Comparison of ENCODE assay signal across 1 cellular context in the genomic region with DNA sequence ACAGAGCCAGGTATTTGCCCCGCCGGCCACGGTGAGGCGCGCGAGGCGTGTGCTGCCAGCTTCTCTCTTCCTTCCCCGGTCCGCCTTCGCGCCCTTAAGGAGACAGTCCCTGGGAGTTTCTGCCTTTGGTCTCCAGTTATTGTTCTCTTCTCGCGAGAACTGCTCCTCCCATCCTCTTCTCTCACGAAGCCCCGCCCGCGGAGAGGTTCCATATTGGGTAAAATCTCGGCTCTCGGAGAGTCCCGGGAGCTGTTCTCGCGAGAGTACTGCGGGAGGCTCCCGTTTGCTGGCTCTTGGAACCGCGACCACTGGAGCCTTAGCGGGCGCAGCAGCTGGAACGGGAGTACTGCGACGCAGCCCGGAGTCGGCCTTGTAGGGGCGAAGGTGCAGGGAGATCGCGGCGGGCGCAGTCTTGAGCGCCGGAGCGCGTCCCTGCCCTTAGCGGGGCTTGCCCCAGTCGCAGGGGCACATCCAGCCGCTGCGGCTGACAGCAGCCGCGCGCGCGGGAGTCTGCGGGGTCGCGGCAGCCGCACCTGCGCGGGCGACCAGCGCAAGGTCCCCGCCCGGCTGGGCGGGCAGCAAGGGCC.
TF ChIP-seq lines count a peak whose summit lies in the region.

Gene MAPK14 (plus strand): TSS at position 308 of the 587 bp plus-strand sequence. CDS start 350 bp downstream, outside the sequence.

TF ChIP-seq in HepG2, 621 proteins besides CTCF, POLR2A, EP300 and RAD21 (continued from another document and continues in another):
- TF ChIP-seq, protein P1, sequence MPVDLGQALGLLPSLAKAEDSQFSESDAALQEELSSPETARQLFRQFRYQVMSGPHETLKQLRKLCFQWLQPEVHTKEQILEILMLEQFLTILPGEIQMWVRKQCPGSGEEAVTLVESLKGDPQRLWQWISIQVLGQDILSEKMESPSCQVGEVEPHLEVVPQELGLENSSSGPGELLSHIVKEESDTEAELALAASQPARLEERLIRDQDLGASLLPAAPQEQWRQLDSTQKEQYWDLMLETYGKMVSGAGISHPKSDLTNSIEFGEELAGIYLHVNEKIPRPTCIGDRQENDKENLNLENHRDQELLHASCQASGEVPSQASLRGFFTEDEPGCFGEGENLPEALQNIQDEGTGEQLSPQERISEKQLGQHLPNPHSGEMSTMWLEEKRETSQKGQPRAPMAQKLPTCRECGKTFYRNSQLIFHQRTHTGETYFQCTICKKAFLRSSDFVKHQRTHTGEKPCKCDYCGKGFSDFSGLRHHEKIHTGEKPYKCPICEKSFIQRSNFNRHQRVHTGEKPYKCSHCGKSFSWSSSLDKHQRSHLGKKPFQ (CRISPR knock-in tag; IDR thresholded peaks at IDR 0.05; ENCODE audit: insufficient replicate concordance) = no peak
- no peak for TF ChIP-seq NAIF1 (CRISPR knock-in tag; IDR thresholded peaks at IDR 0.05; ENCODE audit: borderline replicate concordance)
- no peak for TF ChIP-seq KDM1A (CRISPR knock-in tag; IDR thresholded peaks at IDR 0.05)
- no peak for TF ChIP-seq ZNF569 (CRISPR knock-in tag; IDR thresholded peaks at IDR 0.05; ENCODE audit: borderline replicate concordance)
- TF ChIP-seq PBX3 (CRISPR knock-in tag; IDR thresholded peaks at IDR 0.05; ENCODE audit: borderline replicate concordance) = no peak
- TF ChIP-seq, protein P2, sequence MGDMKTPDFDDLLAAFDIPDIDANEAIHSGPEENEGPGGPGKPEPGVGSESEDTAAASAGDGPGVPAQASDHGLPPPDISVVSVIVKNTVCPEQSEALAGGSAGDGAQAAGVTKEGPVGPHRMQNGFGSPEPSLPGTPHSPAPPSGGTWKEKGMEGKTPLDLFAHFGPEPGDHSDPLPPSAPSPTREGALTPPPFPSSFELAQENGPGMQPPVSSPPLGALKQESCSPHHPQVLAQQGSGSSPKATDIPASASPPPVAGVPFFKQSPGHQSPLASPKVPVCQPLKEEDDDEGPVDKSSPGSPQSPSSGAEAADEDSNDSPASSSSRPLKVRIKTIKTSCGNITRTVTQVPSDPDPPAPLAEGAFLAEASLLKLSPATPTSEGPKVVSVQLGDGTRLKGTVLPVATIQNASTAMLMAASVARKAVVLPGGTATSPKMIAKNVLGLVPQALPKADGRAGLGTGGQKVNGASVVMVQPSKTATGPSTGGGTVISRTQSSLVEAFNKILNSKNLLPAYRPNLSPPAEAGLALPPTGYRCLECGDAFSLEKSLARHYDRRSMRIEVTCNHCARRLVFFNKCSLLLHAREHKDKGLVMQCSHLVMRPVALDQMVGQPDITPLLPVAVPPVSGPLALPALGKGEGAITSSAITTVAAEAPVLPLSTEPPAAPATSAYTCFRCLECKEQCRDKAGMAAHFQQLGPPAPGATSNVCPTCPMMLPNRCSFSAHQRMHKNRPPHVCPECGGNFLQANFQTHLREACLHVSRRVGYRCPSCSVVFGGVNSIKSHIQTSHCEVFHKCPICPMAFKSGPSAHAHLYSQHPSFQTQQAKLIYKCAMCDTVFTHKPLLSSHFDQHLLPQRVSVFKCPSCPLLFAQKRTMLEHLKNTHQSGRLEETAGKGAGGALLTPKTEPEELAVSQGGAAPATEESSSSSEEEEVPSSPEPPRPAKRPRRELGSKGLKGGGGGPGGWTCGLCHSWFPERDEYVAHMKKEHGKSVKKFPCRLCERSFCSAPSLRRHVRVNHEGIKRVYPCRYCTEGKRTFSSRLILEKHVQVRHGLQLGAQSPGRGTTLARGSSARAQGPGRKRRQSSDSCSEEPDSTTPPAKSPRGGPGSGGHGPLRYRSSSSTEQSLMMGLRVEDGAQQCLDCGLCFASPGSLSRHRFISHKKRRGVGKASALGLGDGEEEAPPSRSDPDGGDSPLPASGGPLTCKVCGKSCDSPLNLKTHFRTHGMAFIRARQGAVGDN (CRISPR knock-in tag; IDR thresholded peaks at IDR 0.05) = peak; percentile 83
- TF ChIP-seq ZNF101 (CRISPR knock-in tag; IDR thresholded peaks at IDR 0.05; ENCODE audit: borderline replicate concordance, low read depth) = no peak
- TF ChIP-seq ZBTB20 (CRISPR knock-in tag; IDR thresholded peaks at IDR 0.05; ENCODE audit: borderline replicate concordance, low read depth) = peak; percentile 72; the same call in 1 of the 2 replicates
- peak; percentile 92 for TF ChIP-seq ZNF614 (CRISPR knock-in tag; IDR thresholded peaks at IDR 0.05; ENCODE audit: borderline replicate concordance)
- TF ChIP-seq, protein P3, sequence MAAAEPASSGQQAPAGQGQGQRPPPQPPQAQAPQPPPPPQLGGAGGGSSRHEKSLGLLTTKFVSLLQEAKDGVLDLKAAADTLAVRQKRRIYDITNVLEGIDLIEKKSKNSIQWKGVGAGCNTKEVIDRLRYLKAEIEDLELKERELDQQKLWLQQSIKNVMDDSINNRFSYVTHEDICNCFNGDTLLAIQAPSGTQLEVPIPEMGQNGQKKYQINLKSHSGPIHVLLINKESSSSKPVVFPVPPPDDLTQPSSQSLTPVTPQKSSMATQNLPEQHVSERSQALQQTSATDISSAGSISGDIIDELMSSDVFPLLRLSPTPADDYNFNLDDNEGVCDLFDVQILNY (CRISPR knock-in tag; conservative IDR thresholded peaks at IDR 0.05) = peak; percentile 33; the same call in 1 of the 2 replicates
- TF ChIP-seq ZSCAN12 (CRISPR knock-in tag; IDR thresholded peaks at IDR 0.05) = peak; percentile 20; the same call in 1 of the 2 replicates
- no peak for TF ChIP-seq NFE2 (CRISPR knock-in tag; IDR thresholded peaks at IDR 0.05)
- no peak for TF ChIP-seq SMARCC2 (IDR thresholded peaks at IDR 0.05)
- TF ChIP-seq ZFP37 (CRISPR knock-in tag; IDR thresholded peaks at IDR 0.05; ENCODE audit: borderline replicate concordance) = no peak
- TF ChIP-seq ZNF619 (CRISPR knock-in tag; IDR thresholded peaks at IDR 0.05) = peak; percentile 74; the same call in 1 of the 2 replicates
- TF ChIP-seq MEIS1 (CRISPR knock-in tag; IDR thresholded peaks at IDR 0.05; ENCODE audit: borderline replicate concordance) = no peak
- no peak for TF ChIP-seq ZSCAN22 (CRISPR knock-in tag; IDR thresholded peaks at IDR 0.05)
- no peak for TF ChIP-seq TRIM22 (IDR thresholded peaks at IDR 0.05)
- peak; percentile 70 for TF ChIP-seq ZNF781 (CRISPR knock-in tag; IDR thresholded peaks at IDR 0.05; ENCODE audit: borderline replicate concordance, not compliant biosample characterization)
- peak; percentile 88; the same call in 1 of the 2 replicates for TF ChIP-seq ARID4A (CRISPR knock-in tag; IDR thresholded peaks at IDR 0.05; ENCODE audit: borderline replicate concordance)
- TF ChIP-seq MAFG (CRISPR knock-in tag; IDR thresholded peaks at IDR 0.05) = no peak
- TF ChIP-seq CEBPG (CRISPR knock-in tag; IDR thresholded peaks at IDR 0.05) = no peak; the same call in 1 of the 2 replicates
- TF ChIP-seq ZNF550 (CRISPR knock-in tag; IDR thresholded peaks at IDR 0.05; ENCODE audit: borderline replicate concordance) = no peak
- no peak; the same call in 1 of the 2 replicates for TF ChIP-seq ZBTB1 (CRISPR knock-in tag; IDR thresholded peaks at IDR 0.05; ENCODE audit: borderline replicate concordance)
- peak; percentile 76 for TF ChIP-seq PAXIP1 (CRISPR knock-in tag; conservative IDR thresholded peaks at IDR 0.05)
- no peak for TF ChIP-seq GLI4 (CRISPR knock-in tag; IDR thresholded peaks at IDR 0.05; ENCODE audit: borderline replicate concordance)
- TF ChIP-seq NKX3-1 (CRISPR knock-in tag; IDR thresholded peaks at IDR 0.05) = peak; percentile 49; the same call in 1 of the 2 replicates
- TF ChIP-seq ZNF768 (CRISPR knock-in tag; IDR thresholded peaks at IDR 0.05) = no peak
- peak; percentile 75 for TF ChIP-seq ISL2 (CRISPR knock-in tag; IDR thresholded peaks at IDR 0.05)
- no peak for TF ChIP-seq TCF7 (IDR thresholded peaks at IDR 0.05; ENCODE audit: low read depth)
- TF ChIP-seq FOXA3 (CRISPR knock-in tag; IDR thresholded peaks at IDR 0.05) = peak; percentile 67; the same call in 1 of the 2 replicates
- TF ChIP-seq TP53 (CRISPR knock-in tag; conservative IDR thresholded peaks at IDR 0.05) = peak; percentile 79; the same call in 1 of the 2 replicates
- TF ChIP-seq ARNTL (CRISPR knock-in tag; IDR thresholded peaks at IDR 0.05) = 0 out of 2 replicates have a peak, but pooled peaks have one; percentile 66
- TF ChIP-seq KLF16 (CRISPR knock-in tag; IDR thresholded peaks at IDR 0.05) = peak; percentile 25 to 97; a peak in 2 of 4 replicates
- no peak for TF ChIP-seq ZBTB34 (CRISPR knock-in tag; IDR thresholded peaks at IDR 0.05)
- peak; percentile 60 for TF ChIP-seq HNF4A (CRISPR knock-in tag; IDR thresholded peaks at IDR 0.05)
- no peak; the same call in 1 of the 2 replicates for TF ChIP-seq ZNF567 (CRISPR knock-in tag; IDR thresholded peaks at IDR 0.05; ENCODE audit: borderline replicate concordance)
- TF ChIP-seq ATF1 (CRISPR knock-in tag; IDR thresholded peaks at IDR 0.05) = peak; percentile 39; the same call in 1 of the 2 replicates
